ENCODE assay signal across 10 cellular contexts in genomic region chr4:73450398-73451004, GRCh38. TPM values are rescaled to one million over a fixed set of nuclear protein-coding genes. Genes with fewer than 3 reads are reported as not detected.
DNase-seq lines count a peak whose midpoint lies in the region; ATAC-seq and TF ChIP-seq lines count a peak whose summit lies in the region.
"Had no signal": no experiment of that assay in that cellular context is flagged by ENCODE, and none has a peak within 500 bp of the region (broad histone marks: within the 10 kb centered on the region; RNA-seq: fewer than 3 reads in every experiment).

No MANE protein-coding gene starts in this region.

- H3K4me3 ChIP-seq in iPS-18a (ENCODE audit: low read length) = no peak overlapping the region
- H3K4me3 ChIP-seq: SK-N-MC, tibial nerve had no signal

- no peak for TF ChIP-seq POLR2A in GM18505 (IDR thresholded peaks at IDR 0.05; ENCODE audit: borderline replicate concordance, extremely low read depth, insufficient read depth, insufficient read length)

- H3K9ac ChIP-seq in iPS-18a (ENCODE audit: low read length) = peak overlapping the region; percentile 9

- DNase-seq in AG09319 (ENCODE audit: extremely low read depth, low read depth) = peak; percentile 35
- DNase-seq in NCI-H1092 (lab: John Stamatoyannopoulos, UW) = peak; percentile 89
- DNase-seq in activated CD4-positive, alpha-beta T cell treated with anti-CD3 and anti-CD28 coated beads, Interleukin-2, amount 50 U/mL, for 4 hours = no peak
- no peak for DNase-seq in ureter (ENCODE audit: low spot score)

- H3K4me1 ChIP-seq in iPS-18a (ENCODE audit: control insufficient read depth, low read depth, low read length) = peaks cover 54% of the 10 kb centered on the region

- H3K27ac ChIP-seq in VCaP (peak overlapping the region; percentile 60), iPS-18a (ENCODE audit: low read length) (no peak overlapping the region)
- H3K27ac ChIP-seq: SK-N-MC, tibial nerve had no signal

- no peak for ATAC-seq in GM21717 (IDR thresholded peaks at IDR 0.05; ENCODE audit: unreplicated experiment)
- ATAC-seq in GM18505 (IDR thresholded peaks at IDR 0.05; ENCODE audit: unreplicated experiment) = no peak

- H3K27me3 ChIP-seq in iPS-18a (ENCODE audit: control insufficient read depth, insufficient read depth, low read length) = peaks cover 19% of the 10 kb centered on the region
- H3K27me3 ChIP-seq: tibial nerve had no signal

- no peaks in the 10 kb centered on the region for H3K9me3 ChIP-seq in iPS-18a (ENCODE audit: control insufficient read depth, low read depth, low read length)
- H3K9me3 ChIP-seq: tibial nerve had no signal

- no peaks in the 10 kb centered on the region for H3K36me3 ChIP-seq in iPS-18a (ENCODE audit: control insufficient read depth, low read depth, low read length)
- H3K36me3 ChIP-seq: tibial nerve had no signal

- TF ChIP-seq CTCF in AG09319 (IDR thresholded peaks at IDR 0.05; ENCODE audit: low read depth, low read length) (no peak), VCaP (conservative IDR thresholded peaks at IDR 0.05) (no peak)

RNA-seq across cellular contexts. Expression of gene AFP, which starts 14.5 kb away (rescaled TPM):
- not detected for total RNA-seq in ureter
- total RNA-seq: tibial nerve had no signal

RNA-seq across cellular contexts. Expression of gene AFM, which starts 31.0 kb away (rescaled TPM):
- total RNA-seq in ureter = not detected
- total RNA-seq: tibial nerve had no signal

RNA-seq across cellular contexts. Expression of gene ALB, which starts 46.4 kb away (rescaled TPM):
- total RNA-seq in ureter = 11.9 TPM

Comparison
In these comparisons a context has a peak if more than half of its experiments do, and no peak if none do; other contexts are left out.
1. DNase-seq: peak in AG09319 (single experiment) and NCI-H1092 (single experiment); none in activated CD4-positive, alpha-beta T cell treated with anti-CD3 and anti-CD28 coated beads, Interleukin-2, amount 50 U/mL, for 4 hours (0 of 2) and ureter (single experiment).